ENCODE assay signal across 8 cellular contexts in the genomic region with DNA sequence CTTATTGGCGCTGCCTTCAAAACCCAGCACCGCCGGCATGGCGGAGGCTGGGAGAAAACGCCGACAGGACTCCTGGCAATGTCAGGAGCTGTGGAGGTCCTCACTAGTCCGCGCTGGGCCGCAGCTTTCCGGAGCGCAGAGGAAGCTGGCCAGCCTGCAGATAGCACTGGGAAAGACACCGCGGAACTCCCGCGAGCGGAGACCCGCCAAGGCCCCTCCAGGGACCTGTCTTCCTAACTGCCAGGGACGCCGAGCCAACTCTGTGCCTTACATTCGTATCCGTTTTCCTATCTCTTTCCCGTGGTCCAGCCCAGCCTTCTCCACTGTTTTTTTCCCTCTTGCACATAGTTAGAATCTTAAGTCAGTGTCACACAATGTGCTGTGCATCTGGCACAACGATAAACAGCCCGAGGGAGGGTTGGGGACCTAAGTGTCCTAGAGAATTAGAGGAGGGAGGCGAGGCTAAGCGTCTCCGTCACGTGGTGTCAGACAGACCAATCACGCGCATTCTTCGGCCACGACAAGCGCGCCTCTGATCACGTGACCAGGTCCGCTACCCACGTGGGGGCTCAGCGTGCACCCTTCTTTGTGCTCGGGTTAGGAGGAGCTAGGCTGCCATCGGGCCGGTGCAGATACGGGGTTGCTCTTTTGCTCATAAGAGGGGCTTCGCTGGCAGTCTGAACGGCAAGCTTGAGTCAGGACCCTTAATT. TPM values are rescaled to one million over a fixed set of nuclear protein-coding genes. Genes with fewer than 3 reads are reported as not detected.
A peak's percentile ranks its signal among the peaks of the same experiment; 100 is the strongest.
DNase-seq lines count a peak whose midpoint lies in the region; ATAC-seq and TF ChIP-seq lines count a peak whose summit lies in the region.

TSS of gene APEX1 (plus strand) at position 582 of the 710 bp plus-strand sequence. CDS start 420 bp downstream, outside the sequence.
TSS of gene OSGEP (minus strand) at position 168 of the 710 bp plus-strand sequence. CDS start at position 39, 129 bp downstream.

- intact Hi-C loops in activated B cell treated with CpG ODN at 0.5 μM for 24 hours (cut with micrococcal nuclease): loop anchor here (1.0 to 10.0 kb wide), 10 partner anchors 15 to 1000 kb away; partner anchors contain the start of genes CHD8, PARP2, PNP and TEP1

- CTCF ChIA-PET in AG04450 (lab: Charles Lee) (interaction anchor here (1.1 to 4.0 kb wide), 3 partner anchors 40 to 152 kb away, joined by 3 to 30 read pairs (median 3); partner anchors contain the start of gene PARP2), activated B cell treated with CpG ODN at 0.5 μM for 24 hours (lab: Charles Lee) (interaction anchor here (1.0 to 2.9 kb wide), 5 partner anchors 37 to 404 kb away, joined by 3 to 29 read pairs (median 5); partner anchors contain the start of gene TEP1)

- H3K27ac ChIP-seq in AG04450 (ENCODE audit: low read depth, low read length) (peak within 1 kb of the TSS; percentile 99), caudate nucleus (ENCODE audit: low read depth, low read length) (peak within 1 kb of the TSS; percentile 99)

- H3K9me3 Mint-ChIP-seq in activated B cell treated with CpG ODN at 0.5 μM for 24 hours (no peaks in the 10 kb centered on the region), immature natural killer cell (no peaks in the 10 kb centered on the region)

- TF ChIP-seq CTCF in AG04450 (IDR thresholded peaks at IDR 0.05; ENCODE audit: low read depth, low read length) (no peak), activated B cell treated with CpG ODN at 0.5 μM for 24 hours (IDR thresholded peaks at IDR 0.05) (no peak)

- POLR2A ChIA-PET in AG04450 (lab: Yijun Ruan, JAX) (interaction anchor here (0.6 to 2.1 kb wide), 10 partner anchors 10 to 650 kb away, joined by 3 to 30 read pairs (median 4); partner anchors contain the start of genes PARP2, PNP and TEP1), activated B cell treated with CpG ODN at 0.5 μM for 24 hours (lab: Charles Lee) (interaction anchor here (0.7 to 5.0 kb wide), 24 partner anchors 10 to 260 kb away, joined by 3 to 65 read pairs (median 6); partner anchors contain the start of genes PARP2, PNP and TEP1)

- H3K36me3 Mint-ChIP-seq in activated B cell treated with CpG ODN at 0.5 μM for 24 hours (ENCODE audit: low read depth) (peaks cover 25% of the 10 kb centered on the region), immature natural killer cell (peaks cover 10 to 19% (median 12%) of the 10 kb centered on the region in 3 donors)

- H3K4me3 ChIP-seq in AG04450 (ENCODE audit: low read depth, low read length): peak within 1 kb of the TSS; percentile 91

- DNase-seq in AG04450 (ENCODE audit: low read depth, low spot score): peak; percentile 98
- peak; percentile 96 for DNase-seq in NCI-H226
- DNase-seq in activated B cell treated with CpG ODN at 0.5 μM for 24 hours: peak; percentile 88
- DNase-seq in caudate nucleus (lab: John Stamatoyannopoulos, UW): peak; percentile 91 to 99 (median 97)
- peak; percentile 96 to 97 (median 97) for DNase-seq in immature natural killer cell
- DNase-seq in smooth muscle cell of the brain vasculature (ENCODE audit: low read depth, low spot score): peak; percentile 97

- ATAC-seq in GM18909 (IDR thresholded peaks at IDR 0.05; ENCODE audit: poor library complexity, unreplicated experiment): peak; percentile 86
- peak; percentile 90 for ATAC-seq in HG03175 (IDR thresholded peaks at IDR 0.05; ENCODE audit: unreplicated experiment)
- peak; percentile 88 for ATAC-seq in activated B cell treated with CpG ODN at 0.5 μM for 24 hours (ENCODE audit: low read depth)

- H3K27me3 ChIP-seq in AG04450 (ENCODE audit: control insufficient read depth, insufficient read depth, low read length): no peaks in the 10 kb centered on the region

- H3K27me3 Mint-ChIP-seq in activated B cell treated with CpG ODN at 0.5 μM for 24 hours (no peaks in the 10 kb centered on the region), immature natural killer cell (ENCODE audit: low read depth in 3 of 3) (peaks cover 0 to 1% (median 0%) of the 10 kb centered on the region in 3 donors)

- no peaks in the 10 kb centered on the region; the same call in 1 of the 2 replicates for H3K9me3 ChIP-seq in AG04450 (ENCODE audit: control insufficient read depth, insufficient read depth, low read length)

- H3K27ac Mint-ChIP-seq in activated B cell treated with CpG ODN at 0.5 μM for 24 hours: no peak within 1 kb of the TSS
- H3K27ac Mint-ChIP-seq in immature natural killer cell: peak within 1 kb of the TSS in 1 of 6 donors; percentile 11

- H3K4me3 Mint-ChIP-seq in activated B cell treated with CpG ODN at 0.5 μM for 24 hours: peak within 1 kb of the TSS; percentile 56
- peak within 1 kb of the TSS in 1 of 5 donors; percentile 29 for H3K4me3 Mint-ChIP-seq in immature natural killer cell

- H3K4me1 Mint-ChIP-seq in activated B cell treated with CpG ODN at 0.5 μM for 24 hours (peaks cover 36% of the 10 kb centered on the region), immature natural killer cell (peaks cover 12 to 22% of the 10 kb centered on the region in 2 donors)

RNA-seq across cellular contexts. Expression of gene APEX1, which starts in this region (rescaled TPM):
- polyA plus RNA-seq in AG04450 (2011; rRNA removed): 240 and 274 TPM in 2 replicates
- polyA minus RNA-seq in AG04450 (2011; rRNA and poly(A)+ RNA removed): 163 and 200 TPM in 2 replicates
- total RNA-seq in activated B cell treated with CpG ODN at 0.5 μM for 24 hours: 215 and 231 TPM in 2 replicates
- 10 to 100 TPM; 85.6 to 95.6 (median 93.3) TPM for polyA plus RNA-seq in immature natural killer cell

RNA-seq across cellular contexts. Expression of gene OSGEP, which starts in this region (rescaled TPM):
- polyA plus RNA-seq in AG04450 (2011; rRNA removed) (23.6 and 29.2 TPM in 2 replicates), immature natural killer cell (10 to 100 TPM; 40.2 to 49.4 (median 45.5) TPM)
- 28.4 and 35.6 TPM in 2 replicates for polyA minus RNA-seq in AG04450 (2011; rRNA and poly(A)+ RNA removed)
- total RNA-seq in activated B cell treated with CpG ODN at 0.5 μM for 24 hours: 98.3 and 112 TPM in 2 replicates

Comparison
In these comparisons a context has a peak if more than half of its experiments do, and no peak if none do; other contexts are left out.
1. Peak in every context shown above with its lines: DNase-seq, ATAC-seq, H3K4me3 ChIP-seq and H3K27ac ChIP-seq.